Comparison of ENCODE assay signal across 11 cellular contexts in genomic region chr21:35026153-35026499, GRCh38. TPM values are rescaled to one million over a fixed set of nuclear protein-coding genes. Genes with fewer than 3 reads are reported as not detected.
DNase-seq lines count a peak whose midpoint lies in the region; ATAC-seq and TF ChIP-seq lines count a peak whose summit lies in the region.
"Had no signal": no experiment of that assay in that cellular context is flagged by ENCODE, and none has a peak within 500 bp of the region (broad histone marks: within the 10 kb centered on the region; RNA-seq: fewer than 3 reads in every experiment).

No MANE protein-coding gene starts in this region.

- H3K27ac ChIP-seq in lower lobe of right lung (peak overlapping the region; percentile 76), right cardiac atrium (ENCODE audit: low read length) (no peak overlapping the region)
- H3K27ac ChIP-seq: C4-2B had no signal

- 75% methylated on average over 5 of the region's 5 CpGs for WGBS in right cardiac atrium

- H3K36me3 Mint-ChIP-seq in CD14-positive monocyte, result peaks cover 24 to 43% of the 10 kb centered on the region in 2 donors
- H3K36me3 Mint-ChIP-seq in IgD-negative memory B cell, result peaks cover 8% of the 10 kb centered on the region
- peaks cover 12% of the 10 kb centered on the region for H3K36me3 Mint-ChIP-seq in activated CD8-positive, alpha-beta T cell treated with anti-CD3 and anti-CD28 coated beads for 36 hours (ENCODE audit: low read depth)

- intact Hi-C loops in CD14-positive monocyte (cut with micrococcal nuclease), result loop anchor here (1.0 to 5.0 kb wide), 4 partner anchors 21 to 134 kb away; no protein-coding TSS in a partner anchor
- intact Hi-C loops in activated CD8-positive, alpha-beta T cell treated with anti-CD3 and anti-CD28 coated beads for 36 hours (cut with micrococcal nuclease), result loop anchor here (2.0 to 5.0 kb wide), 2 partner anchors 19 to 39 kb away; no protein-coding TSS in a partner anchor
- intact Hi-C loops in lower lobe of right lung (cut with DNase I), result no loop called here
- intact Hi-C loops in right cardiac atrium (cut with DNase I), result no loop called here

- no peak for TF ChIP-seq CTCF in CD14-positive monocyte (IDR thresholded peaks at IDR 0.05)
- TF ChIP-seq CTCF in activated CD8-positive, alpha-beta T cell treated with anti-CD3 and anti-CD28 coated beads for 36 hours (IDR thresholded peaks at IDR 0.05), result no peak
- TF ChIP-seq CTCF in lower lobe of right lung (IDR thresholded peaks at IDR 0.05), result no peak

- H3K27ac Mint-ChIP-seq in CD14-positive monocyte (peak overlapping the region; percentile 87 to 98 (median 97)), IgD-negative memory B cell (peak overlapping the region; percentile 74 to 98 (median 93))
- peak overlapping the region; percentile 97 for H3K27ac Mint-ChIP-seq in activated CD8-positive, alpha-beta T cell treated with anti-CD3 and anti-CD28 coated beads for 36 hours

- DNase-seq in CD14-positive monocyte (ENCODE audit: low spot score) (no peak), lower lobe of right lung (no peak), NCI-H1417 treated with DMSO at 0.1 percent for 48 hours (lab: John Stamatoyannopoulos, UW) (no peak), right cardiac atrium (no peak)
- DNase-seq in activated CD8-positive, alpha-beta T cell treated with anti-CD3 and anti-CD28 coated beads for 36 hours, result no peak
- DNase-seq: NCI-H526 treated with DMSO at 0.1 percent for 48 hours had no signal

- CTCF ChIA-PET in activated CD8-positive, alpha-beta T cell treated with anti-CD3 and anti-CD28 coated beads for 36 hours (lab: Charles Lee), result interaction anchor here (0.8 to 4.9 kb wide), 15 partner anchors 11 to 374 kb away, joined by 3 to 16 read pairs (median 6); no protein-coding TSS in a partner anchor

- H3K9me3 Mint-ChIP-seq in CD14-positive monocyte (no peaks in the 10 kb centered on the region), IgD-negative memory B cell (peaks cover 0 to 2% (median 0%) of the 10 kb centered on the region in 3 donors)
- peaks cover 4% of the 10 kb centered on the region for H3K9me3 Mint-ChIP-seq in activated CD8-positive, alpha-beta T cell treated with anti-CD3 and anti-CD28 coated beads for 36 hours
- H3K9me3 Mint-ChIP-seq: neural crest cell had no signal

- H3K27me3 Mint-ChIP-seq in CD14-positive monocyte (ENCODE audit: low read depth in 3 of 3) (peaks cover 0 to 2% (median 0%) of the 10 kb centered on the region in 3 donors), IgD-negative memory B cell (no peaks in the 10 kb centered on the region)
- H3K27me3 Mint-ChIP-seq in activated CD8-positive, alpha-beta T cell treated with anti-CD3 and anti-CD28 coated beads for 36 hours, result no peaks in the 10 kb centered on the region

- POLR2A ChIA-PET in activated CD8-positive, alpha-beta T cell treated with anti-CD3 and anti-CD28 coated beads for 36 hours (lab: Charles Lee), result interaction anchor here (0.8 to 6.1 kb wide), 17 partner anchors 10 to 139 kb away, joined by 3 to 100 read pairs (median 8); partner anchors contain the start of gene RUNX1

- H3K4me1 Mint-ChIP-seq in CD14-positive monocyte (peaks cover 69% of the 10 kb centered on the region), IgD-negative memory B cell (peaks cover 35 to 47% (median 37%) of the 10 kb centered on the region in 3 donors)
- peaks cover 83% of the 10 kb centered on the region for H3K4me1 Mint-ChIP-seq in activated CD8-positive, alpha-beta T cell treated with anti-CD3 and anti-CD28 coated beads for 36 hours (ENCODE audit: low read depth)

- no peaks in the 10 kb centered on the region for H3K27me3 ChIP-seq in lower lobe of right lung (ENCODE audit: low read depth)
- H3K27me3 ChIP-seq in right cardiac atrium (ENCODE audit: control insufficient read depth, insufficient read depth), result no peaks in the 10 kb centered on the region

- H3K4me1 ChIP-seq in lower lobe of right lung, result peaks cover 38% of the 10 kb centered on the region
- no peaks in the 10 kb centered on the region for H3K4me1 ChIP-seq in right cardiac atrium (ENCODE audit: control insufficient read depth, insufficient read depth, low read length)

- no peaks in the 10 kb centered on the region for H3K9me3 ChIP-seq in lower lobe of right lung
- H3K9me3 ChIP-seq in right cardiac atrium (ENCODE audit: control insufficient read depth, low read length), result no peaks in the 10 kb centered on the region

- H3K36me3 ChIP-seq in lower lobe of right lung, result no peaks in the 10 kb centered on the region

- H3K4me3 ChIP-seq in lower lobe of right lung (peak overlapping the region; percentile 31), right cardiac atrium (ENCODE audit: low read length) (no peak overlapping the region)

- H3K4me3 Mint-ChIP-seq in CD14-positive monocyte, result peak overlapping the region; percentile 58 to 97
- H3K4me3 Mint-ChIP-seq in IgD-negative memory B cell, result peak overlapping the region; percentile 54 to 97 (median 84)
- peak overlapping the region; percentile 80 for H3K4me3 Mint-ChIP-seq in activated CD8-positive, alpha-beta T cell treated with anti-CD3 and anti-CD28 coated beads for 36 hours

- no peak for ATAC-seq in activated CD8-positive, alpha-beta T cell treated with anti-CD3 and anti-CD28 coated beads for 36 hours
- ATAC-seq in lower lobe of right lung (no peak), GM19467 (IDR thresholded peaks at IDR 0.05; ENCODE audit: unreplicated experiment) (no peak), HG02588 (IDR thresholded peaks at IDR 0.05; ENCODE audit: unreplicated experiment) (no peak), right cardiac atrium (no peak)

RNA-seq across cellular contexts. Expression of gene RUNX1, which starts 23.0 kb away (rescaled TPM):
- polyA plus RNA-seq in CD14-positive monocyte (1 to 10 TPM; 6.2 to 8.7 TPM), IgD-negative memory B cell (9.2 TPM), right cardiac atrium (0.81 TPM)
- total RNA-seq in activated CD8-positive, alpha-beta T cell treated with anti-CD3 and anti-CD28 coated beads for 36 hours, result 10 to 100 TPM; 18.7 to 19.0 TPM
- total RNA-seq in lower lobe of right lung (110 TPM), right cardiac atrium (10 to 100 TPM in 1 of 4 donors, 1 to 10 TPM in 3; 2.5 to 17.6 (median 5.0) TPM)

Comparison
In these comparisons a context has a peak if more than half of its experiments do, and no peak if none do; other contexts are left out.
1. intact Hi-C loops: an anchor here in CD14-positive monocyte (1.0 to 5.0 kb wide) and activated CD8-positive, alpha-beta T cell treated with anti-CD3 and anti-CD28 coated beads for 36 hours (2.0 to 5.0 kb wide); none called in lower lobe of right lung and right cardiac atrium.